Comparison of ENCODE assay signal across 1 cellular context in the genomic region with DNA sequence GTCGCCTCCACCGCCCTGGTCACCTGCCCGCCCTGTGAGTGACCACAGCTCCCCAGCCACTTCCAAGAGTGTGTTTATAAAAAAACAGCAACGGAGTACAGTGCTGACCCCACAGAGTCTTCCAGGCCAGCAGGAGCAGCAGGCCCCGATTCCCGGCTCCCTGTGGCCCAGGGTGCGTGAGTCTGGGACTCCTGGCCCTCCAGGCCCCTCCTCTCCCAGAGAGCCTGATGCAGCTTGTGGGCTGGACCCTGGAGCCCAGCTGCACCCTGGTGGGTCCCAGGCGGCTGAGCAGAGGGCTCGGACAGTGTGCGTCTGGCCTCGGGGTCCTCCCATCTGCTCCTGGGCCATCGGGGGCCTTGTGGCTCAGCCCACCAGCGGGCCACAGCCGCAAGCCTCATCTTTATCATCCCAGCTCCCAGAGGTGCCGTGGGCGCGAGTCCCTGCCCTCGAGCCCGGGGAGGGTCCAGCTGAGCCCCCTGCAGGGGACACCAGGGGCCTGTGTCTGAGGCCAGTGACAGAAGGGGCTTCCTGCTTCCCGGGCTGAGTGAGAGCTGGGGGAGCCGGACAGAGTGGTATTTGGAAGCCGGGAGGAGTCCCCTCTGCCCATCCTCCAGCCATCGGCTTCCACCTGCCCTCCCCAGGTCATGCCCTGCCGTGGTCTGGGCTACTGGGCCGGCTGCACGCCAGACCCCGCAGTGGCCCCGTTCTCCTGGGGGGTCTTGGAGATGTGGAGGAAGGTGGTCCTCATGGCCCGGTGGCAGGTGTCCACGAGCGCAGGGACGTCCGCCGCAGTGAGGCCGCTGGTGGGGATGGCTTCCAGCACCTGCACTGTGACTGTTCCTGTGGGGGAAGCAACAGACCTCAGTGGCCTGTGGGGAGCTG.
TF ChIP-seq lines count a peak whose summit lies in the region.

No MANE protein-coding gene starts in this region.

TF ChIP-seq in K562, 482 proteins besides CTCF, POLR2A, EP300 and RAD21 (continued from another document):
- no peak for TF ChIP-seq BRF1 (IDR thresholded peaks at IDR 0.05; ENCODE audit: borderline replicate concordance, extremely low read depth, insufficient read length)
- TF ChIP-seq, protein P1, sequence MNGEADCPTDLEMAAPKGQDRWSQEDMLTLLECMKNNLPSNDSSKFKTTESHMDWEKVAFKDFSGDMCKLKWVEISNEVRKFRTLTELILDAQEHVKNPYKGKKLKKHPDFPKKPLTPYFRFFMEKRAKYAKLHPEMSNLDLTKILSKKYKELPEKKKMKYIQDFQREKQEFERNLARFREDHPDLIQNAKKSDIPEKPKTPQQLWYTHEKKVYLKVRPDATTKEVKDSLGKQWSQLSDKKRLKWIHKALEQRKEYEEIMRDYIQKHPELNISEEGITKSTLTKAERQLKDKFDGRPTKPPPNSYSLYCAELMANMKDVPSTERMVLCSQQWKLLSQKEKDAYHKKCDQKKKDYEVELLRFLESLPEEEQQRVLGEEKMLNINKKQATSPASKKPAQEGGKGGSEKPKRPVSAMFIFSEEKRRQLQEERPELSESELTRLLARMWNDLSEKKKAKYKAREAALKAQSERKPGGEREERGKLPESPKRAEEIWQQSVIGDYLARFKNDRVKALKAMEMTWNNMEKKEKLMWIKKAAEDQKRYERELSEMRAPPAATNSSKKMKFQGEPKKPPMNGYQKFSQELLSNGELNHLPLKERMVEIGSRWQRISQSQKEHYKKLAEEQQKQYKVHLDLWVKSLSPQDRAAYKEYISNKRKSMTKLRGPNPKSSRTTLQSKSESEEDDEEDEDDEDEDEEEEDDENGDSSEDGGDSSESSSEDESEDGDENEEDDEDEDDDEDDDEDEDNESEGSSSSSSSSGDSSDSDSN (IDR thresholded peaks at IDR 0.05; ENCODE audit: borderline replicate concordance in 1 of 2, low read depth in 2 of 2, low read length in 2 of 2), result peak; percentile 44 to 59; a peak in 1 of 4 replicates
- no peak for TF ChIP-seq CBFB (CRISPR knock-in tag; IDR thresholded peaks at IDR 0.05)
- peak; percentile 28; the same call in 1 of the 2 replicates for TF ChIP-seq RFX7 (CRISPR knock-in tag; IDR thresholded peaks at IDR 0.05)
- peak; percentile 68; the same call in 1 of the 2 replicates for TF ChIP-seq ZNF830 (CRISPR knock-in tag; IDR thresholded peaks at IDR 0.05)
- TF ChIP-seq ZNF324 (CRISPR knock-in tag; IDR thresholded peaks at IDR 0.05), result 0 out of 2 replicates have a peak, but pooled peaks have one; percentile 18
- no peak for TF ChIP-seq SLC30A9 (CRISPR knock-in tag; IDR thresholded peaks at IDR 0.05)
- peak; percentile 22; the same call in 1 of the 2 replicates for TF ChIP-seq HNRNPUL1 (IDR thresholded peaks at IDR 0.05; ENCODE audit: low read length)
- TF ChIP-seq HNRNPL (IDR thresholded peaks at IDR 0.05; ENCODE audit: low read depth, low read length), result peak; percentile 37; the same call in 1 of the 2 replicates
- TF ChIP-seq ZBTB17 (CRISPR knock-in tag; IDR thresholded peaks at IDR 0.05), result peak; percentile 86
- TF ChIP-seq ZNF561 (CRISPR knock-in tag; conservative IDR thresholded peaks at IDR 0.05), result peak; percentile 69; the same call in 1 of the 2 replicates
- TF ChIP-seq, protein P2, sequence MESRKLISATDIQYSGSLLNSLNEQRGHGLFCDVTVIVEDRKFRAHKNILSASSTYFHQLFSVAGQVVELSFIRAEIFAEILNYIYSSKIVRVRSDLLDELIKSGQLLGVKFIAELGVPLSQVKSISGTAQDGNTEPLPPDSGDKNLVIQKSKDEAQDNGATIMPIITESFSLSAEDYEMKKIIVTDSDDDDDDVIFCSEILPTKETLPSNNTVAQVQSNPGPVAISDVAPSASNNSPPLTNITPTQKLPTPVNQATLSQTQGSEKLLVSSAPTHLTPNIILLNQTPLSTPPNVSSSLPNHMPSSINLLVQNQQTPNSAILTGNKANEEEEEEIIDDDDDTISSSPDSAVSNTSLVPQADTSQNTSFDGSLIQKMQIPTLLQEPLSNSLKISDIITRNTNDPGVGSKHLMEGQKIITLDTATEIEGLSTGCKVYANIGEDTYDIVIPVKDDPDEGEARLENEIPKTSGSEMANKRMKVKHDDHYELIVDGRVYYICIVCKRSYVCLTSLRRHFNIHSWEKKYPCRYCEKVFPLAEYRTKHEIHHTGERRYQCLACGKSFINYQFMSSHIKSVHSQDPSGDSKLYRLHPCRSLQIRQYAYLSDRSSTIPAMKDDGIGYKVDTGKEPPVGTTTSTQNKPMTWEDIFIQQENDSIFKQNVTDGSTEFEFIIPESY (CRISPR knock-in tag; IDR thresholded peaks at IDR 0.05), result peak; percentile 79
- TF ChIP-seq ZNF354B (CRISPR knock-in tag; IDR thresholded peaks at IDR 0.05), result no peak
